Comparison of ENCODE assay signal across 25 cellular contexts in genomic region chr11:37506516-37506915, GRCh38.
DNase-seq lines count a peak whose midpoint lies in the region; ATAC-seq and TF ChIP-seq lines count a peak whose summit lies in the region.
"Had no signal": no experiment of that assay in that cellular context is flagged by ENCODE, and none has a peak within 500 bp of the region (broad histone marks: within the 10 kb centered on the region; RNA-seq: fewer than 3 reads in every experiment).

No MANE protein-coding gene starts in this region.

- 52% methylated on average over 4 of the region's 4 CpGs for WGBS in mammary epithelial cell (ENCODE audit: low coverage, missing lambda C conversion rate)

- H3K4me2 ChIP-seq in mammary epithelial cell (ENCODE audit: insufficient read depth, low read depth, low read length): no peak overlapping the region
- H3K4me2 ChIP-seq: A549 had no signal

- H3K4me3 ChIP-seq in mammary epithelial cell (replicated peaks in 1 of 3; ENCODE audit: insufficient read depth in 1 of 3, low read depth in 2 of 3, low read length in 3 of 3): no peak overlapping the region
- H3K4me3 ChIP-seq: A549, adrenal gland, coronary artery, esophagus muscularis mucosa, uterus had no signal

- H3K79me2 ChIP-seq in mammary epithelial cell (ENCODE audit: insufficient read depth, low read length): no peaks in the 10 kb centered on the region

- dilution Hi-C loops in mammary epithelial cell (cut with HindIII; ENCODE audit: low sequenced_read_pairs): no loop called here

- in situ Hi-C loops in mammary epithelial cell (cut with MboI; ENCODE audit: low sequenced_read_pairs in 2 of 2): loop anchor here in 1 of 2 donors (10.0 kb wide), 1 partner anchor 52 kb away; no protein-coding TSS in a partner anchor

- BruUV-seq in mammary epithelial cell (replicated peaks; lab: Mats Ljungman, UMichigan): no TSS peak

- peak overlapping the region; percentile 99 for H3K27ac ChIP-seq in mammary epithelial cell (ENCODE audit: insufficient read depth, low read depth, low read length)
- H3K27ac ChIP-seq: A549, adrenal gland, coronary artery, esophagus muscularis mucosa, uterus had no signal

- no peaks in the 10 kb centered on the region for H3K36me3 ChIP-seq in mammary epithelial cell (ENCODE audit: insufficient read depth, low read length)
- H3K36me3 ChIP-seq: adrenal gland, esophagus muscularis mucosa, uterus had no signal

- no peaks in the 10 kb centered on the region for H3K9me3 ChIP-seq in mammary epithelial cell (replicated peaks; ENCODE audit: insufficient read depth, low read length)
- H3K9me3 ChIP-seq: A549, adrenal gland, esophagus muscularis mucosa, uterus had no signal

- no peak for ATAC-seq in GM18909 (IDR thresholded peaks at IDR 0.05; ENCODE audit: poor library complexity, unreplicated experiment)
- ATAC-seq in left cardiac atrium: no peak
- ATAC-seq in HG02852 (IDR thresholded peaks at IDR 0.05; ENCODE audit: unreplicated experiment): no peak
- ATAC-seq: A549; activated CD8-positive, alpha-beta T cell treated with anti-CD3 and anti-CD28 coated beads, Interleukin-2, amount 10 ng/mL, durations not matched to agents 7 days and 5 days; stimulated activated effector memory CD8-positive, alpha-beta T cell treated with anti-CD3 and anti-CD28 coated beads, Interleukin-12 subunit alpha, Interleukin-12 subunit beta, amount 100 ng/mL, for 72 hours; T-cell had no signal

- H3K9ac ChIP-seq in mammary epithelial cell (ENCODE audit: insufficient read depth, low read length): no peak overlapping the region

- no peaks in the 10 kb centered on the region for H3K27me3 ChIP-seq in mammary epithelial cell (ENCODE audit: insufficient read depth, low read length)
- H3K27me3 ChIP-seq: adrenal gland, esophagus muscularis mucosa, uterus had no signal

- intact Hi-C loops in mammary epithelial cell (cut with micrococcal nuclease) (loop anchor here (10.0 kb wide), 1 partner anchor 732 kb away; no protein-coding TSS in a partner anchor), left cardiac atrium (cut with DNase I) (no loop called here)

- peaks cover 59% of the 10 kb centered on the region for H3K4me1 ChIP-seq in mammary epithelial cell (ENCODE audit: insufficient read depth, low read length)
- H3K4me1 ChIP-seq: A549, uterus had no signal

- H4K20me1 ChIP-seq in mammary epithelial cell (ENCODE audit: insufficient read depth, low read length): no peaks in the 10 kb centered on the region

- no peak overlapping the region for H2AFZ ChIP-seq in mammary epithelial cell (ENCODE audit: low read depth, low read length)

- peak; percentile 30 for DNase-seq in EH (ENCODE audit: low read depth)
- peak; percentile 54 for DNase-seq in NOMO-1 treated with DMSO at 0.1 percent for 48 hours (lab: John Stamatoyannopoulos, UW; ENCODE audit: unreplicated experiment)
- DNase-seq in mammary epithelial cell: no peak
- DNase-seq in kidney tubule cell (ENCODE audit: low spot score): peak; percentile 26
- no peak for DNase-seq in left cardiac atrium
- DNase-seq in SHP77 (lab: John Stamatoyannopoulos, UW): no peak
- DNase-seq: activated CD4-positive, CD25-positive, alpha-beta regulatory T cell treated with anti-CD3 and anti-CD28 coated beads, Interleukin-2, amount 50 U/mL, for 72 hours; activated CD8-positive, alpha-beta T cell treated with anti-CD3 and anti-CD28 coated beads, Interleukin-2, amount 10 ng/mL, durations not matched to agents 7 days and 5 days; activated gamma-delta T cell; activated T-cell treated with anti-CD3 and anti-CD28 coated beads, Interleukin-2, amount 50 U/mL, for 1 hour; adrenal gland; KG1; naive B cell; NCI-H1048; NCI-H187; SIG-M5; stimulated activated CD4-positive, alpha-beta T cell treated with anti-CD3 and anti-CD28 coated beads, Interleukin-2, amount 100 ng/mL, for 48 hours; T-cell; uterus had no signal

- TF ChIP-seq CTCF in mammary epithelial cell (conservative IDR thresholded peaks at IDR 0.05 in 1 of 2, IDR thresholded peaks at IDR 0.05 in 1 of 2; ENCODE audit: extremely low read depth in 1 of 2, insufficient read depth in 1 of 2, low read depth in 1 of 2, low read length in 2 of 2): no peak

- CTCF ChIA-PET in mammary epithelial cell (lab: Charles Lee; ENCODE audit: low non-redundant PET): no interaction called here

Comparison
In these comparisons a context has a peak if more than half of its experiments do, and no peak if none do; other contexts are left out.
1. DNase-seq: peak in EH (single experiment), NOMO-1 treated with DMSO at 0.1 percent for 48 hours (single experiment) and kidney tubule cell (single experiment); none in mammary epithelial cell (single experiment), left cardiac atrium (single experiment) and SHP77 (0 of 2).